ENCODE assay signal across 29 cellular contexts in the genomic region with DNA sequence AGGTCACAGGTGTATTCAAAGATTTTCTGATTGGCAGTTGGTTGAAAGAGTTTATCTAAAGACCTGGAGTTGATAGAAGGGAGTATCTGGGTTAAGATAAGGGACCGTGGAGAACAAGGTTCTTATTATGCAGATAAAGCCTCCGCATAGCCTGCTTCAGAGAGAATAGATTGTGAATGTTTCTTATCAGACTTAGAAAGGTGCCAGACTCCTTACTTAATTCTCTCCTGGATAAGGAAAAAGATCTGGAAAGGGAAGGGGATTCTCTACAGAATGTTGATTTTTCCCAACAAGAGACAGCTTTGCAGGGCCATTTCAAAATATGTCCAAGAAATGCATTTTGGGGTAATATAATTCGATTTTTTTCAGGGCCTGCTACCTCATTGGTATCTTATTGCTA.
"Had no signal": no experiment of that assay in that cellular context is flagged by ENCODE, and none has a peak within 500 bp of the region (broad histone marks: within the 10 kb centered on the region; RNA-seq: fewer than 3 reads in every experiment).

No MANE protein-coding gene starts in this region.

- ATAC-seq: activated CD8-positive, alpha-beta T cell treated with anti-CD3 and anti-CD28 coated beads for 36 hours; activated T-cell treated with anti-CD3 and anti-CD28 coated beads, Interleukin-2, amount 50 U/mL, for 4 hours; activated T-helper 17 cell treated with anti-CD3 and anti-CD28 coated beads, Interleukin-2, amount 50 U/mL, for 72 hours; body of pancreas; foreskin keratinocyte; gastrocnemius medialis had no signal

- H3K4me3 Mint-ChIP-seq: activated CD4-positive, alpha-beta T cell treated with anti-CD3 and anti-CD28 coated beads, Interleukin-2, amount 10 ng/mL, durations not matched to agents 7 days and 5 days; activated CD8-positive, alpha-beta T cell treated with anti-CD3 and anti-CD28 coated beads for 36 hours; activated naive CD8-positive, alpha-beta T cell; activated T-cell treated with anti-CD3 and anti-CD28 coated beads, Interleukin-2, amount 50 U/mL, for 4 hours; activated T-helper 17 cell treated with anti-CD3 and anti-CD28 coated beads, Interleukin-2, amount 50 U/mL, for 72 hours; dendritic cell treated with granulocyte-macrophage colony-stimulating factor and Interleukin-4, amounts not matched to agents 40 ng/mL and 50 ng/mL, for 4 days had no signal

- H3K27me3 Mint-ChIP-seq: activated CD4-positive, alpha-beta T cell treated with anti-CD3 and anti-CD28 coated beads, Interleukin-2, amount 10 ng/mL, durations not matched to agents 7 days and 5 days; activated CD8-positive, alpha-beta T cell treated with anti-CD3 and anti-CD28 coated beads for 36 hours; activated T-helper 17 cell treated with anti-CD3 and anti-CD28 coated beads, Interleukin-2, amount 50 U/mL, for 72 hours; dendritic cell treated with granulocyte-macrophage colony-stimulating factor and Interleukin-4, amounts not matched to agents 40 ng/mL and 50 ng/mL, for 4 days had no signal

- H3K36me3 Mint-ChIP-seq: activated naive CD8-positive, alpha-beta T cell had no signal

- H3K27me3 ChIP-seq: body of pancreas, esophagus muscularis mucosa, foreskin keratinocyte, gastrocnemius medialis had no signal

- DNase-seq: activated CD4-positive, alpha-beta T cell treated with anti-CD3 and anti-CD28 coated beads for 4 hours; activated CD4-positive, alpha-beta T cell treated with anti-CD3 and anti-CD28 coated beads, Interleukin-2, amount 10 ng/mL, durations not matched to agents 7 days and 5 days; activated CD4-positive, alpha-beta T cell treated with anti-CD3 and anti-CD28 coated beads, Interleukin-2, amount 50 U/mL, for 48 hours; activated CD4-positive, CD25-positive, alpha-beta regulatory T cell; activated CD4-positive, CD25-positive, alpha-beta regulatory T cell treated with anti-CD3 and anti-CD28 coated beads, Interleukin-2, amount 50 U/mL, for 72 hours; activated CD8-positive, alpha-beta memory T cell treated with anti-CD3 and anti-CD28 coated beads for 24 hours; activated CD8-positive, alpha-beta T cell treated with anti-CD3 and anti-CD28 coated beads for 36 hours; activated effector memory CD4-positive, alpha-beta T cell treated with Interleukin-2 at 50 U/mL for 16 hours; activated gamma-delta T cell treated with Interleukin-2 at 50 U/mL for 16 hours; activated naive CD4-positive, alpha-beta T cell treated with anti-CD3 and anti-CD28 coated beads, Interleukin-2, amount 50 U/mL, for 16 hours; activated naive CD4-positive, alpha-beta T cell treated with Interleukin-2 at 50 U/mL for 16 hours; activated T-cell treated with anti-CD3 and anti-CD28 coated beads, Interleukin-2, amount 50 U/mL, for 4 hours; amniotic stem cell; aorta; body of pancreas; central memory CD4-positive, alpha-beta T cell; cerebellar nuclear complex; dorsolateral prefrontal cortex; effector memory CD4-positive, alpha-beta T cell; erythroblast; foreskin keratinocyte; gastrocnemius medialis; glutamatergic neuron; T-helper 2 cell had no signal

- H3K4me1 Mint-ChIP-seq: activated CD4-positive, alpha-beta T cell treated with anti-CD3 and anti-CD28 coated beads, Interleukin-2, amount 10 ng/mL, durations not matched to agents 7 days and 5 days; activated T-helper 17 cell treated with anti-CD3 and anti-CD28 coated beads, Interleukin-2, amount 50 U/mL, for 72 hours had no signal

- H3K4me1 ChIP-seq: body of pancreas, foreskin keratinocyte, gastrocnemius medialis had no signal

- H3K27ac ChIP-seq: body of pancreas, coronary artery, dorsolateral prefrontal cortex, esophagus muscularis mucosa, foreskin keratinocyte, gastrocnemius medialis had no signal

- H3K27ac Mint-ChIP-seq: activated CD4-positive, alpha-beta T cell treated with anti-CD3 and anti-CD28 coated beads, Interleukin-2, amount 10 ng/mL, durations not matched to agents 7 days and 5 days; activated CD8-positive, alpha-beta T cell treated with anti-CD3 and anti-CD28 coated beads for 36 hours; activated naive CD8-positive, alpha-beta T cell; activated T-helper 17 cell treated with anti-CD3 and anti-CD28 coated beads, Interleukin-2, amount 50 U/mL, for 72 hours; dendritic cell treated with granulocyte-macrophage colony-stimulating factor and Interleukin-4, amounts not matched to agents 40 ng/mL and 50 ng/mL, for 4 days had no signal

- H3K9me3 Mint-ChIP-seq: activated CD4-positive, alpha-beta T cell treated with anti-CD3 and anti-CD28 coated beads, Interleukin-2, amount 10 ng/mL, durations not matched to agents 7 days and 5 days had no signal

- H3K4me3 ChIP-seq: body of pancreas, coronary artery, dorsolateral prefrontal cortex, esophagus muscularis mucosa, gastrocnemius medialis had no signal

- H3K9me3 ChIP-seq: body of pancreas, esophagus muscularis mucosa, gastrocnemius medialis had no signal

- H3K36me3 ChIP-seq: esophagus muscularis mucosa, gastrocnemius medialis had no signal
